Comparison of ENCODE assay signal across 8 cellular contexts in genomic region chr6:138815797-138816528, GRCh38. TPM values are rescaled to one million over a fixed set of nuclear protein-coding genes. Genes with fewer than 3 reads are reported as not detected.
A peak's percentile ranks its signal among the peaks of the same experiment; 100 is the strongest.
DNase-seq lines count a peak whose midpoint lies in the region; ATAC-seq and TF ChIP-seq lines count a peak whose summit lies in the region.

No MANE protein-coding gene starts in this region.

- H2BK120ac ChIP-seq in H9 (ENCODE audit: low read depth, low read length, poor library complexity, severe bottlenecking): no peak overlapping the region

- H3K9me2 ChIP-seq in Loucy (replicated peaks; ENCODE audit: low read depth, low read length): no peaks in the 10 kb centered on the region

- no peaks in the 10 kb centered on the region for H3K79me1 ChIP-seq in H9 (ENCODE audit: insufficient read depth, low read depth, low read length, poor library complexity, severe bottlenecking)

- no peak for ATAC-seq in GM21576 (IDR thresholded peaks at IDR 0.05; ENCODE audit: unreplicated experiment)

- no peak overlapping the region for H3K23ac ChIP-seq in H9 (ENCODE audit: insufficient read length, low read depth, low read length)

- H3K27me3 Mint-ChIP-seq in activated T-cell treated with anti-CD3 and anti-CD28 coated beads, Interleukin-2, amount 50 U/mL, for 24 hours: no peaks in the 10 kb centered on the region
- no peaks in the 10 kb centered on the region for H3K27me3 Mint-ChIP-seq in H9 (ENCODE audit: low read depth)

- H3K56ac ChIP-seq in H9 (ENCODE audit: insufficient read length, low read depth, low read length): no peak overlapping the region

- H3T11ph ChIP-seq in H9 (ENCODE audit: low read length): no peak overlapping the region

- H4K20me1 ChIP-seq in H9 (ENCODE audit: control insufficient read depth, insufficient read depth, insufficient read length) (no peaks in the 10 kb centered on the region), Loucy (ENCODE audit: insufficient read depth, low read length, poor library complexity, severe bottlenecking) (no peaks in the 10 kb centered on the region)

- H3K27me3 ChIP-seq in H9 (ENCODE audit: insufficient read depth, low read length): no peaks in the 10 kb centered on the region
- H3K27me3 ChIP-seq in Loucy (ENCODE audit: insufficient read depth, low read length, poor library complexity, severe bottlenecking): no peaks in the 10 kb centered on the region
- H3K27me3 ChIP-seq in Peyer's patch: no peaks in the 10 kb centered on the region

- H3K9ac ChIP-seq in H9 (ENCODE audit: extremely low read depth, insufficient read length, low read length): no peak overlapping the region
- H3K9ac ChIP-seq in Loucy (ENCODE audit: low read depth, low read length, poor library complexity, severe bottlenecking): no peak overlapping the region

- H3K14ac ChIP-seq in H9 (ENCODE audit: insufficient read depth, low read length): no peak overlapping the region

- H3K4ac ChIP-seq in H9 (ENCODE audit: low read depth, low read length): no peak overlapping the region

- no peak overlapping the region for H2AK5ac ChIP-seq in H9 (ENCODE audit: insufficient read length, low read length)

- H3K4me3 ChIP-seq in Loucy (ENCODE audit: low read length, poor library complexity, severe bottlenecking) (no peak overlapping the region), Peyer's patch (no peak overlapping the region)

- H3K4me1 ChIP-seq in H9 (ENCODE audit: insufficient read depth, low read length): peaks cover 5% of the 10 kb centered on the region; the same call in 1 of the 2 replicates
- no peaks in the 10 kb centered on the region for H3K4me1 ChIP-seq in Loucy (ENCODE audit: insufficient read depth, low read length, poor library complexity, severe bottlenecking)
- H3K4me1 ChIP-seq in Peyer's patch: peaks cover 0 to 11% (median 0%) of the 10 kb centered on the region in 4 donors

- no peak overlapping the region for H4K91ac ChIP-seq in H9 (ENCODE audit: insufficient read length, low read depth, low read length)

- no peak for TF ChIP-seq POLR2A in Peyer's patch (IDR thresholded peaks at IDR 0.05)

- no peak overlapping the region for H3K4me2 ChIP-seq in H9 (ENCODE audit: insufficient read depth, insufficient read length, low read length)
- H3K4me2 ChIP-seq in Loucy (ENCODE audit: low read depth, low read length, poor library complexity, severe bottlenecking): no peak overlapping the region

- no peak overlapping the region for H2BK20ac ChIP-seq in H9 (ENCODE audit: low read depth, low read length, poor library complexity, severe bottlenecking)

- no peak overlapping the region for H3K18ac ChIP-seq in H9 (ENCODE audit: insufficient read length, low read depth, low read length)

- H3K23me2 ChIP-seq in H9 (ENCODE audit: insufficient read length, low read depth, low read length, poor library complexity, severe bottlenecking): no peaks in the 10 kb centered on the region

- no peaks in the 10 kb centered on the region for H3K36me3 Mint-ChIP-seq in activated T-cell treated with anti-CD3 and anti-CD28 coated beads, Interleukin-2, amount 50 U/mL, for 24 hours (ENCODE audit: low read depth)
- H3K36me3 Mint-ChIP-seq in H9 (ENCODE audit: insufficient read depth in 1 of 3, low read depth in 3 of 3): no peaks in the 10 kb centered on the region

- no peaks in the 10 kb centered on the region for H3K9me3 Mint-ChIP-seq in activated T-cell treated with anti-CD3 and anti-CD28 coated beads, Interleukin-2, amount 50 U/mL, for 24 hours
- H3K9me3 Mint-ChIP-seq in H9: no peaks in the 10 kb centered on the region

- no peak overlapping the region for H2BK5ac ChIP-seq in H9 (ENCODE audit: insufficient read length, low read length)

- H3K9me3 ChIP-seq in H9 (ENCODE audit: control insufficient read depth, low read depth, low read length) (no peaks in the 10 kb centered on the region), Loucy (ENCODE audit: insufficient read depth, low read depth, low read length) (no peaks in the 10 kb centered on the region), Peyer's patch (no peaks in the 10 kb centered on the region)

- H3K4me3 Mint-ChIP-seq in activated T-cell treated with anti-CD3 and anti-CD28 coated beads, Interleukin-2, amount 50 U/mL, for 24 hours: no peak overlapping the region
- H3K4me3 Mint-ChIP-seq in H9: no peak overlapping the region

- H4K8ac ChIP-seq in H9 (replicated peaks; ENCODE audit: insufficient read length, low read depth, low read length): no peak overlapping the region

- H3K79me2 ChIP-seq in H9 (ENCODE audit: insufficient read depth, low read length) (no peaks in the 10 kb centered on the region), Loucy (ENCODE audit: insufficient read depth, low read length) (no peaks in the 10 kb centered on the region)

- H3K27ac ChIP-seq in H9 (ENCODE audit: insufficient read length, low read depth, low read length) (no peak overlapping the region), Peyer's patch (no peak overlapping the region)

- no peak overlapping the region for H2BK12ac ChIP-seq in H9 (ENCODE audit: insufficient read length, low read depth, low read length)

- H2AFZ ChIP-seq in H9 (ENCODE audit: low read length) (no peak overlapping the region), Loucy (ENCODE audit: low read length) (peak overlapping the region; percentile 23; the same call in 1 of the 2 replicates)

- H2BK15ac ChIP-seq in H9 (ENCODE audit: low read depth, low read length): no peak overlapping the region

- H3K36me3 ChIP-seq in Loucy (ENCODE audit: insufficient read depth, low read length): no peaks in the 10 kb centered on the region
- no peaks in the 10 kb centered on the region for H3K36me3 ChIP-seq in Peyer's patch

- H3F3A ChIP-seq in Loucy (ENCODE audit: low read depth): no peaks in the 10 kb centered on the region

- DNase-seq in activated T-cell treated with anti-CD3 and anti-CD28 coated beads, Interleukin-2, amount 50 U/mL, for 24 hours: no peak
- no peak for DNase-seq in activated T-cell treated with anti-CD3 and anti-CD28 coated beads, Interleukin-2, amount 50 U/mL, for 1 hour
- DNase-seq in H9 (no peak), Peyer's patch (no peak), dedifferentiated amniotic fluid mesenchymal stem cell (ENCODE audit: extremely low spot score) (peak; percentile 77), medulla oblongata (ENCODE audit: extremely low spot score) (peak; percentile 83)

- TF ChIP-seq CTCF in H9 (conservative IDR thresholded peaks at IDR 0.05) (peak; percentile 82), Loucy (conservative IDR thresholded peaks at IDR 0.05; ENCODE audit: low read length) (peak; percentile 83), Peyer's patch (IDR thresholded peaks at IDR 0.05) (peak; percentile 46 to 87 (median 82))

- H3K4me1 Mint-ChIP-seq in activated T-cell treated with anti-CD3 and anti-CD28 coated beads, Interleukin-2, amount 50 U/mL, for 24 hours (ENCODE audit: low read depth): peaks cover 27% of the 10 kb centered on the region
- peaks cover 17 to 23% of the 10 kb centered on the region in 2 experiments for H3K4me1 Mint-ChIP-seq in H9

- H3K27ac Mint-ChIP-seq in activated T-cell treated with anti-CD3 and anti-CD28 coated beads, Interleukin-2, amount 50 U/mL, for 24 hours: peak overlapping the region; percentile 41
- peak overlapping the region in 1 of 3 experiments; percentile 40; a peak in 1 of 7 replicates for H3K27ac Mint-ChIP-seq in H9

- no peak overlapping the region for H4K5ac ChIP-seq in H9 (ENCODE audit: insufficient read length, low read depth, low read length)

- no CpG with 5 or more reads among the region's 4 CpGs for WGBS in H9 (ENCODE audit: extremely low coverage, insufficient read length, low lambda C conversion rate)

RNA-seq across cellular contexts. Expression of gene ECT2L, which starts 20.1 kb away (rescaled TPM):
- total RNA-seq in H9 (2021) (not detected in 2 replicates), Peyer's patch (under 1 TPM in 1 of 4 donors, not detected in 3; 0.27 TPM)

RNA-seq across cellular contexts. Expression of gene CCDC28A, which starts 42.4 kb away (rescaled TPM):
- 12.0 and 12.9 TPM in 2 replicates for total RNA-seq in H9 (2021)
- total RNA-seq in Peyer's patch: 10 to 100 TPM; 20.5 to 33.3 (median 24.3) TPM

Comparison
In these comparisons a context has a peak if more than half of its experiments do, and no peak if none do; other contexts are left out.
1. DNase-seq: peak in dedifferentiated amniotic fluid mesenchymal stem cell (single experiment) and medulla oblongata (single experiment); none in activated T-cell treated with anti-CD3 and anti-CD28 coated beads, Interleukin-2, amount 50 U/mL, for 24 hours (single experiment), activated T-cell treated with anti-CD3 and anti-CD28 coated beads, Interleukin-2, amount 50 U/mL, for 1 hour (single experiment), H9 (single experiment) and Peyer's patch (0 of 3).
2. Peak in every context shown above with its lines, with median percentiles within 50 percentile points of each other: CTCF ChIP-seq.